17 cellular contexts compared by ENCODE assay signal in the genomic region with DNA sequence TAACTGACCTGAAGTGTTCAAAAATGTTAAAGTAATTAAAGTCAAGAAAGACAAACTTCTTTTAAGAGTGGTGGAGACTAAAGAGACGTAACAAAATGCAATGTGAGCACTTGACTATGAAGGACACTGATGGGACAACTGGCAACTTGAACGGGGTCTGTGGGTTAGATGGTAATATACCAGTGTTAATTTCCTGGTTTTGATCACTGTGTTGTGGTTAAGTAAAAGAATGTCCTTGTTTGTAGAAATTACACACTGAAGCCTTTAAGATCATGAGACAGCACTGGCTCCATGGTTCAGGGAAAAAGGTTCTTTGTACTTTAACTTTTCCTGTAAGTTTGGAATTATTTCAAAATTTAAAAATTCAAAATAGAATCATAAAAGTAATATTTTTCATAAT. TPM values are rescaled to one million over a fixed set of nuclear protein-coding genes. Genes with fewer than 3 reads are reported as not detected.
DNase-seq lines count a peak whose midpoint lies in the region; ATAC-seq and TF ChIP-seq lines count a peak whose summit lies in the region.
"Had no signal": no experiment of that assay in that cellular context is flagged by ENCODE, and none has a peak within 500 bp of the region (broad histone marks: within the 10 kb centered on the region; RNA-seq: fewer than 3 reads in every experiment).

No MANE protein-coding gene starts in this region.

- DNase-seq in activated CD8-positive, alpha-beta T cell treated with anti-CD3 and anti-CD28 coated beads for 36 hours = no peak
- no peak for DNase-seq in activated CD8-positive, alpha-beta T cell treated with anti-CD3 and anti-CD28 coated beads, Interleukin-2, amount 10 ng/mL, durations not matched to agents 7 days and 5 days
- DNase-seq in T-helper 17 cell (no peak), memory B cell (ENCODE audit: low spot score in 2 of 2) (no peak), NCI-H1436 (lab: John Stamatoyannopoulos, UW) (no peak), NCI-H187 treated with DMSO at 0.1 percent for 48 hours (lab: John Stamatoyannopoulos, UW) (no peak)
- no peak for DNase-seq in stimulated activated naive B cell treated with anti-CD40 and anti-IgM and Interleukin-4, amounts not matched to agents 10 μg/mL and 1 μg/mL and 100 μg/mL, for 72 hours
- no peak for DNase-seq in stimulated activated effector memory CD8-positive, alpha-beta T cell treated with anti-CD3 and anti-CD28 coated beads, Interleukin-12 subunit alpha, Interleukin-12 subunit beta, amount 100 ng/mL, for 72 hours (ENCODE audit: low spot score in 2 of 2)
- DNase-seq: AML-193; COR-L47; GF-D8; NCI-H1092 treated with DMSO at 0.1 percent for 48 hours; NCI-H748 treated with DMSO at 0.1 percent for 48 hours; NK-92 treated with Interleukin-12 subunit alpha and Interleukin-12 subunit beta, amount 100 ng/mL, for 24 hours; SHP77 had no signal

- H3K36me3 Mint-ChIP-seq in activated CD8-positive, alpha-beta T cell treated with anti-CD3 and anti-CD28 coated beads for 36 hours (ENCODE audit: low read depth) = peaks cover 70% of the 10 kb centered on the region
- H3K36me3 Mint-ChIP-seq in activated CD8-positive, alpha-beta T cell treated with anti-CD3 and anti-CD28 coated beads, Interleukin-2, amount 10 ng/mL, durations not matched to agents 7 days and 5 days (ENCODE audit: low read depth) = peaks cover 52% of the 10 kb centered on the region
- H3K36me3 Mint-ChIP-seq in T-helper 17 cell (ENCODE audit: low read depth) (peaks cover 7% of the 10 kb centered on the region), memory B cell (peaks cover 32% of the 10 kb centered on the region)
- peaks cover 40 to 65% of the 10 kb centered on the region in 2 donors for H3K36me3 Mint-ChIP-seq in stimulated activated naive B cell treated with anti-CD40 and anti-IgM and Interleukin-4, amounts not matched to agents 10 μg/mL and 1 μg/mL and 100 μg/mL, for 72 hours
- peaks cover 67% of the 10 kb centered on the region for H3K36me3 Mint-ChIP-seq in stimulated activated effector memory CD8-positive, alpha-beta T cell treated with anti-CD3 and anti-CD28 coated beads, Interleukin-12 subunit alpha, Interleukin-12 subunit beta, amount 100 ng/mL, for 72 hours

- H3K9me3 Mint-ChIP-seq in activated CD8-positive, alpha-beta T cell treated with anti-CD3 and anti-CD28 coated beads for 36 hours = no peaks in the 10 kb centered on the region
- H3K9me3 Mint-ChIP-seq in activated CD8-positive, alpha-beta T cell treated with anti-CD3 and anti-CD28 coated beads, Interleukin-2, amount 10 ng/mL, durations not matched to agents 7 days and 5 days (ENCODE audit: insufficient read depth) = no peaks in the 10 kb centered on the region
- no peaks in the 10 kb centered on the region for H3K9me3 Mint-ChIP-seq in memory B cell
- no peaks in the 10 kb centered on the region for H3K9me3 Mint-ChIP-seq in stimulated activated naive B cell treated with anti-CD40 and anti-IgM and Interleukin-4, amounts not matched to agents 10 μg/mL and 1 μg/mL and 100 μg/mL, for 72 hours
- no peaks in the 10 kb centered on the region for H3K9me3 Mint-ChIP-seq in stimulated activated effector memory CD8-positive, alpha-beta T cell treated with anti-CD3 and anti-CD28 coated beads, Interleukin-12 subunit alpha, Interleukin-12 subunit beta, amount 100 ng/mL, for 72 hours
- H3K9me3 Mint-ChIP-seq: CD14-positive monocyte had no signal

- TF ChIP-seq CTCF in activated CD8-positive, alpha-beta T cell treated with anti-CD3 and anti-CD28 coated beads for 36 hours (IDR thresholded peaks at IDR 0.05) = no peak

- peaks cover 17% of the 10 kb centered on the region for H3K4me1 Mint-ChIP-seq in activated CD8-positive, alpha-beta T cell treated with anti-CD3 and anti-CD28 coated beads for 36 hours (ENCODE audit: low read depth)
- peaks cover 25% of the 10 kb centered on the region for H3K4me1 Mint-ChIP-seq in activated CD8-positive, alpha-beta T cell treated with anti-CD3 and anti-CD28 coated beads, Interleukin-2, amount 10 ng/mL, durations not matched to agents 7 days and 5 days (ENCODE audit: low read depth)
- H3K4me1 Mint-ChIP-seq in T-helper 17 cell (peaks cover 9% of the 10 kb centered on the region), memory B cell (peaks cover 18% of the 10 kb centered on the region)
- H3K4me1 Mint-ChIP-seq in stimulated activated naive B cell treated with anti-CD40 and anti-IgM and Interleukin-4, amounts not matched to agents 10 μg/mL and 1 μg/mL and 100 μg/mL, for 72 hours = peaks cover 29 to 43% of the 10 kb centered on the region in 2 donors
- H3K4me1 Mint-ChIP-seq in stimulated activated effector memory CD8-positive, alpha-beta T cell treated with anti-CD3 and anti-CD28 coated beads, Interleukin-12 subunit alpha, Interleukin-12 subunit beta, amount 100 ng/mL, for 72 hours = peaks cover 25% of the 10 kb centered on the region

- POLR2A ChIA-PET in activated CD8-positive, alpha-beta T cell treated with anti-CD3 and anti-CD28 coated beads for 36 hours (lab: Charles Lee) = no interaction called here
- POLR2A ChIA-PET in activated CD8-positive, alpha-beta T cell treated with anti-CD3 and anti-CD28 coated beads, Interleukin-2, amount 10 ng/mL, durations not matched to agents 7 days and 5 days (lab: Charles Lee) = no interaction called here

- no peaks in the 10 kb centered on the region for H3K27me3 Mint-ChIP-seq in activated CD8-positive, alpha-beta T cell treated with anti-CD3 and anti-CD28 coated beads for 36 hours
- H3K27me3 Mint-ChIP-seq in activated CD8-positive, alpha-beta T cell treated with anti-CD3 and anti-CD28 coated beads, Interleukin-2, amount 10 ng/mL, durations not matched to agents 7 days and 5 days (ENCODE audit: low read depth) = no peaks in the 10 kb centered on the region
- no peaks in the 10 kb centered on the region for H3K27me3 Mint-ChIP-seq in T-helper 17 cell
- H3K27me3 Mint-ChIP-seq in memory B cell = no peaks in the 10 kb centered on the region
- no peaks in the 10 kb centered on the region for H3K27me3 Mint-ChIP-seq in stimulated activated naive B cell treated with anti-CD40 and anti-IgM and Interleukin-4, amounts not matched to agents 10 μg/mL and 1 μg/mL and 100 μg/mL, for 72 hours

- H3K4me3 Mint-ChIP-seq in activated CD8-positive, alpha-beta T cell treated with anti-CD3 and anti-CD28 coated beads for 36 hours = no peak overlapping the region
- H3K4me3 Mint-ChIP-seq in activated CD8-positive, alpha-beta T cell treated with anti-CD3 and anti-CD28 coated beads, Interleukin-2, amount 10 ng/mL, durations not matched to agents 7 days and 5 days = no peak overlapping the region
- H3K4me3 Mint-ChIP-seq in T-helper 17 cell (peak overlapping the region; percentile 33), memory B cell (no peak overlapping the region)
- H3K4me3 Mint-ChIP-seq in stimulated activated naive B cell treated with anti-CD40 and anti-IgM and Interleukin-4, amounts not matched to agents 10 μg/mL and 1 μg/mL and 100 μg/mL, for 72 hours = peak overlapping the region in 1 of 2 donors; percentile 68
- H3K4me3 Mint-ChIP-seq in stimulated activated effector memory CD8-positive, alpha-beta T cell treated with anti-CD3 and anti-CD28 coated beads, Interleukin-12 subunit alpha, Interleukin-12 subunit beta, amount 100 ng/mL, for 72 hours = no peak overlapping the region
- H3K4me3 Mint-ChIP-seq: CD14-positive monocyte had no signal

- intact Hi-C loops in activated CD8-positive, alpha-beta T cell treated with anti-CD3 and anti-CD28 coated beads for 36 hours (cut with micrococcal nuclease) = no loop called here

- CTCF ChIA-PET in activated CD8-positive, alpha-beta T cell treated with anti-CD3 and anti-CD28 coated beads for 36 hours (lab: Charles Lee) = interaction anchor here (2.3 kb wide), 1 partner anchor 60 kb away, joined by 8 read pairs; no protein-coding TSS in a partner anchor
- CTCF ChIA-PET in activated CD8-positive, alpha-beta T cell treated with anti-CD3 and anti-CD28 coated beads, Interleukin-2, amount 10 ng/mL, durations not matched to agents 7 days and 5 days (lab: Charles Lee) = no interaction called here

- peak overlapping the region; percentile 23 for H3K27ac Mint-ChIP-seq in activated CD8-positive, alpha-beta T cell treated with anti-CD3 and anti-CD28 coated beads for 36 hours
- no peak overlapping the region for H3K27ac Mint-ChIP-seq in activated CD8-positive, alpha-beta T cell treated with anti-CD3 and anti-CD28 coated beads, Interleukin-2, amount 10 ng/mL, durations not matched to agents 7 days and 5 days
- H3K27ac Mint-ChIP-seq in T-helper 17 cell (no peak overlapping the region), memory B cell (peak overlapping the region; percentile 33)
- peak overlapping the region; percentile 89 for H3K27ac Mint-ChIP-seq in stimulated activated naive B cell treated with anti-CD40 and anti-IgM and Interleukin-4, amounts not matched to agents 10 μg/mL and 1 μg/mL and 100 μg/mL, for 72 hours
- no peak overlapping the region for H3K27ac Mint-ChIP-seq in stimulated activated effector memory CD8-positive, alpha-beta T cell treated with anti-CD3 and anti-CD28 coated beads, Interleukin-12 subunit alpha, Interleukin-12 subunit beta, amount 100 ng/mL, for 72 hours

- H3K9me3 ChIP-seq in T-helper 17 cell (ENCODE audit: control insufficient read depth, low read length, poor library complexity, severe bottlenecking) = no peaks in the 10 kb centered on the region

- no peak for ATAC-seq in activated CD8-positive, alpha-beta T cell treated with anti-CD3 and anti-CD28 coated beads for 36 hours
- ATAC-seq in activated CD8-positive, alpha-beta T cell treated with anti-CD3 and anti-CD28 coated beads, Interleukin-2, amount 10 ng/mL, durations not matched to agents 7 days and 5 days = no peak
- ATAC-seq in T-helper 17 cell (no peak), memory B cell (ENCODE audit: low read depth) (no peak)
- ATAC-seq in stimulated activated naive B cell treated with anti-CD40 and anti-IgM and Interleukin-4, amounts not matched to agents 10 μg/mL and 1 μg/mL and 100 μg/mL, for 72 hours (replicated peaks) = no peak
- no peak for ATAC-seq in stimulated activated effector memory CD8-positive, alpha-beta T cell treated with anti-CD3 and anti-CD28 coated beads, Interleukin-12 subunit alpha, Interleukin-12 subunit beta, amount 100 ng/mL, for 72 hours
- ATAC-seq: SK-N-SH treated with all-trans-retinoic acid at 6 μM for 48 hours had no signal

RNA-seq across cellular contexts. Expression of a gene that starts 58.2 kb away (rescaled TPM):
- 10 to 100 TPM; 84.7 to 85.3 TPM for total RNA-seq in activated CD8-positive, alpha-beta T cell treated with anti-CD3 and anti-CD28 coated beads for 36 hours
- total RNA-seq in activated CD8-positive, alpha-beta T cell treated with anti-CD3 and anti-CD28 coated beads, Interleukin-2, amount 10 ng/mL, durations not matched to agents 7 days and 5 days = 10 to 100 TPM; 20.1 to 21.6 TPM
- total RNA-seq in T-helper 17 cell = 10 to 100 TPM; 90.9 to 96.2 TPM

Comparison
In these comparisons a context has a peak if more than half of its experiments do, and no peak if none do; other contexts are left out.
1. H3K27ac Mint-ChIP-seq: peak in activated CD8-positive, alpha-beta T cell treated with anti-CD3 and anti-CD28 coated beads for 36 hours (single experiment), memory B cell (single experiment) and stimulated activated naive B cell treated with anti-CD40 and anti-IgM and Interleukin-4, amounts not matched to agents 10 μg/mL and 1 μg/mL and 100 μg/mL, for 72 hours (single experiment); none in activated CD8-positive, alpha-beta T cell treated with anti-CD3 and anti-CD28 coated beads, Interleukin-2, amount 10 ng/mL, durations not matched to agents 7 days and 5 days (single experiment), T-helper 17 cell (single experiment) and stimulated activated effector memory CD8-positive, alpha-beta T cell treated with anti-CD3 and anti-CD28 coated beads, Interleukin-12 subunit alpha, Interleukin-12 subunit beta, amount 100 ng/mL, for 72 hours (single experiment).